In the genomic region with DNA sequence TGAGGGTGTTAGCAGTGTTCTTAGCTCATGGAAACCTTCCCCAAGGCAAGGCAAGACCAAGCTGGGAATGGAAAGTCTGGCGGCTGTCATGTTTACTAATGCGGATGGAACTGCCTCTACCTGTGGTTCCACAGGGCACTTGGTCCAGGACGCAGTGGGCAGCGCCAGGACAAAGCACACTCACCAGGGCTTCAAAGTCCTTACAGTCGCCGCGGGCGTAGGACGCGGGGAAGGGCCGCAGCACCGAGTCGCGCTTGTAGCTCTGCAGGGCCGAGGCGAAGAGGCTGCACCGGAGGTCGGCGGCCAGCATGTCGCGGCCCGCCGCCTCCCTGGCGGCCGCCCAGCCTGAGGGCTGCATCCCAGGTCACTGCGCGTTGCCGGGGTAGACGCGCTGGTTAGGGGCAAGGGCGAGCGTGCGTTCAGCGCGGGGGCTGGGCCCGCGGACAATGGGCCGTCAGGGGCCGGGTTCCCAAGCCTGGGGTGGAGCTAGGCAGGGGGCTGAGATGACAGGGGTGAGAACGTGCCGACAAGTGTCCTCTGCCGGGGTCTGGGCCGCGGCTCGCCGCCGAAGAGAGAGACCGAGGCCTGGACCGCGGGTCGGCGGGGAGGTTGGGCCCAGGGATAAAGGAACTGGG, we compare ENCODE assay signal across 1 cellular context.
TF ChIP-seq lines count a peak whose summit lies in the region.

No MANE protein-coding gene starts in this region.

TF ChIP-seq in HepG2, 621 proteins besides CTCF, POLR2A, EP300 and RAD21 (continued from another document):
- TF ChIP-seq KIAA2018 (CRISPR knock-in tag; IDR thresholded peaks at IDR 0.05; ENCODE audit: borderline replicate concordance) (no peak), HNRNPLL (IDR thresholded peaks at IDR 0.05; ENCODE audit: low read depth, low read length, poor library complexity, severe bottlenecking) (no peak), ZNF431 (CRISPR knock-in tag; IDR thresholded peaks at IDR 0.05; ENCODE audit: borderline replicate concordance, low read depth) (no peak), KLF11 (CRISPR knock-in tag; IDR thresholded peaks at IDR 0.05) (0 out of 2 replicates have a peak, but pooled peaks have one; percentile 23), ZNF282 (IDR thresholded peaks at IDR 0.05; ENCODE audit: partially characterized antibody) (no peak), TAF1 (CRISPR knock-in tag; IDR thresholded peaks at IDR 0.05) (peak; percentile 68; the same call in 1 of the 2 replicates), ZMYM2 (CRISPR knock-in tag; IDR thresholded peaks at IDR 0.05) (0 out of 2 replicates have a peak, but pooled peaks have one; percentile 16), ZNF792 (CRISPR knock-in tag; IDR thresholded peaks at IDR 0.05) (no peak; the same call in 1 of the 2 replicates), PHF5A (CRISPR knock-in tag; IDR thresholded peaks at IDR 0.05; ENCODE audit: low read depth, unreplicated experiment) (no peak), CBX5 (CRISPR knock-in tag; IDR thresholded peaks at IDR 0.05; ENCODE audit: borderline replicate concordance) (no peak), HDAC1 (CRISPR knock-in tag; IDR thresholded peaks at IDR 0.05) (peak; percentile 80), PRDM10 (CRISPR knock-in tag; IDR thresholded peaks at IDR 0.05; ENCODE audit: low read depth) (0 out of 2 replicates have a peak, but pooled peaks have one; percentile 2), ZNF672 (CRISPR knock-in tag; IDR thresholded peaks at IDR 0.05) (no peak), NFKBIZ (CRISPR knock-in tag; IDR thresholded peaks at IDR 0.05) (no peak), STAG1 (CRISPR knock-in tag; IDR thresholded peaks at IDR 0.05) (no peak), ZNF205 (CRISPR knock-in tag; IDR thresholded peaks at IDR 0.05) (no peak), HES4 (CRISPR knock-in tag; IDR thresholded peaks at IDR 0.05; ENCODE audit: borderline replicate concordance) (peak; percentile 16), SRY (CRISPR knock-in tag; IDR thresholded peaks at IDR 0.05) (peak; percentile 30; the same call in 1 of the 2 replicates), CHD2 (IDR thresholded peaks at IDR 0.05; ENCODE audit: low read depth, low read length) (no peak), ARID5B (CRISPR knock-in tag; IDR thresholded peaks at IDR 0.05) (no peak), STAT5B (CRISPR knock-in tag; IDR thresholded peaks at IDR 0.05) (no peak), HMG20A (CRISPR knock-in tag; IDR thresholded peaks at IDR 0.05; ENCODE audit: borderline replicate concordance) (no peak), ZNF766 (CRISPR knock-in tag; IDR thresholded peaks at IDR 0.05; ENCODE audit: borderline replicate concordance) (0 out of 2 replicates have a peak, but pooled peaks have one; percentile 37), EEA1 (CRISPR knock-in tag; IDR thresholded peaks at IDR 0.05; ENCODE audit: borderline replicate concordance) (0 out of 2 replicates have a peak, but pooled peaks have one; percentile 20), SOX6 (IDR thresholded peaks at IDR 0.05) (no peak), SOX6 (CRISPR knock-in tag; IDR thresholded peaks at IDR 0.05) (peak; percentile 61), SIN3A (IDR thresholded peaks at IDR 0.05; ENCODE audit: borderline replicate concordance, low read depth, low read length) (no peak), RORA (CRISPR knock-in tag; IDR thresholded peaks at IDR 0.05) (no peak), ZNF740 (CRISPR knock-in tag; IDR thresholded peaks at IDR 0.05) (no peak; the same call in 1 of the 2 replicates), AHR (CRISPR knock-in tag; IDR thresholded peaks at IDR 0.05) (no peak; the same call in 1 of the 2 replicates), POGZ (CRISPR knock-in tag; IDR thresholded peaks at IDR 0.05) (no peak; the same call in 1 of the 2 replicates), ZFP90 (CRISPR knock-in tag; IDR thresholded peaks at IDR 0.05; ENCODE audit: borderline replicate concordance) (0 out of 2 replicates have a peak, but pooled peaks have one; percentile 44)
- TF ChIP-seq, protein P1, sequence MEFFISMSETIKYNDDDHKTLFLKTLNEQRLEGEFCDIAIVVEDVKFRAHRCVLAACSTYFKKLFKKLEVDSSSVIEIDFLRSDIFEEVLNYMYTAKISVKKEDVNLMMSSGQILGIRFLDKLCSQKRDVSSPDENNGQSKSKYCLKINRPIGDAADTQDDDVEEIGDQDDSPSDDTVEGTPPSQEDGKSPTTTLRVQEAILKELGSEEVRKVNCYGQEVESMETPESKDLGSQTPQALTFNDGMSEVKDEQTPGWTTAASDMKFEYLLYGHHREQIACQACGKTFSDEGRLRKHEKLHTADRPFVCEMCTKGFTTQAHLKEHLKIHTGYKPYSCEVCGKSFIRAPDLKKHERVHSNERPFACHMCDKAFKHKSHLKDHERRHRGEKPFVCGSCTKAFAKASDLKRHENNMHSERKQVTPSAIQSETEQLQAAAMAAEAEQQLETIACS (CRISPR knock-in tag; IDR thresholded peaks at IDR 0.05) = peak; percentile 39; the same call in 1 of the 2 replicates
- TF ChIP-seq, protein P2, sequence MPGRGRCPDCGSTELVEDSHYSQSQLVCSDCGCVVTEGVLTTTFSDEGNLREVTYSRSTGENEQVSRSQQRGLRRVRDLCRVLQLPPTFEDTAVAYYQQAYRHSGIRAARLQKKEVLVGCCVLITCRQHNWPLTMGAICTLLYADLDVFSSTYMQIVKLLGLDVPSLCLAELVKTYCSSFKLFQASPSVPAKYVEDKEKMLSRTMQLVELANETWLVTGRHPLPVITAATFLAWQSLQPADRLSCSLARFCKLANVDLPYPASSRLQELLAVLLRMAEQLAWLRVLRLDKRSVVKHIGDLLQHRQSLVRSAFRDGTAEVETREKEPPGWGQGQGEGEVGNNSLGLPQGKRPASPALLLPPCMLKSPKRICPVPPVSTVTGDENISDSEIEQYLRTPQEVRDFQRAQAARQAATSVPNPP (CRISPR knock-in tag; IDR thresholded peaks at IDR 0.05) = peak; percentile 36; the same call in 1 of the 2 replicates
